Comparison of ENCODE assay signal across 9 cellular contexts in genomic region chr12:71415336-71416231, GRCh38. TPM values are rescaled to one million over a fixed set of nuclear protein-coding genes. Genes with fewer than 3 reads are reported as not detected.
A peak's percentile ranks its signal among the peaks of the same experiment; 100 is the strongest.
DNase-seq lines count a peak whose midpoint lies in the region; ATAC-seq, FAIRE-seq and TF ChIP-seq lines count a peak whose summit lies in the region.
"Had no signal": no experiment of that assay in that cellular context is flagged by ENCODE, and none has a peak within 500 bp of the region (broad histone marks: within the 10 kb centered on the region; RNA-seq: fewer than 3 reads in every experiment).

No MANE protein-coding gene starts in this region.

- TF ChIP-seq CTCF in GM23338 (conservative IDR thresholded peaks at IDR 0.05; ENCODE audit: low read depth in 2 of 2), result peak; percentile 86 to 91
- peak; percentile 84 for TF ChIP-seq CTCF in KMS-11 (conservative IDR thresholded peaks at IDR 0.05; ENCODE audit: low read depth, low read length)

- H3K4me1 ChIP-seq in GM23338 (ENCODE audit: insufficient read depth) (no peaks in the 10 kb centered on the region), KMS-11 (ENCODE audit: low read depth, poor library complexity, severe bottlenecking) (no peaks in the 10 kb centered on the region)

- H3K27ac ChIP-seq in GM23338 (ENCODE audit: low read depth), result no peak overlapping the region
- no peak overlapping the region for H3K27ac ChIP-seq in KMS-11

- H3K4me1 Mint-ChIP-seq in GM23338 (no peaks in the 10 kb centered on the region), memory B cell (no peaks in the 10 kb centered on the region)

- H3K36me3 ChIP-seq in GM23338 (ENCODE audit: insufficient read depth) (no peaks in the 10 kb centered on the region), KMS-11 (ENCODE audit: insufficient read depth) (no peaks in the 10 kb centered on the region)

- H3K27me3 ChIP-seq in GM23338 (ENCODE audit: insufficient read depth) (no peaks in the 10 kb centered on the region), KMS-11 (ENCODE audit: insufficient read depth, low read depth) (no peaks in the 10 kb centered on the region)

- no peaks in the 10 kb centered on the region for H3K79me2 ChIP-seq in GM23338 (replicated peaks; ENCODE audit: insufficient read depth)
- H3K79me2 ChIP-seq in KMS-11 (ENCODE audit: insufficient read depth, low read depth), result no peaks in the 10 kb centered on the region

- H2AFZ ChIP-seq in GM23338, result no peak overlapping the region
- H2AFZ ChIP-seq in KMS-11 (ENCODE audit: low read depth), result no peak overlapping the region

- no peaks in the 10 kb centered on the region for H3F3A ChIP-seq in GM23338 (replicated peaks; ENCODE audit: low read depth)

- H3K9ac ChIP-seq in KMS-11, result no peak overlapping the region

- DNase-seq in stimulated activated CD4-positive, alpha-beta T cell treated with anti-CD3 and anti-CD28 coated beads, Interleukin-2, amount 100 ng/mL, for 4 hours (ENCODE audit: low read depth), result peak; percentile 8
- DNase-seq in stimulated activated CD4-positive, alpha-beta T cell treated with anti-CD3 and anti-CD28 coated beads, Interleukin-1b, Interleukin-23, amount 100 ng/mL, for 48 hours, result no peak
- DNase-seq in GM23338 (ENCODE audit: low spot score) (peak; percentile 86), RCC 7860 (ENCODE audit: low spot score) (peak; percentile 5), dermis microvascular lymphatic vessel endothelial cell (ENCODE audit: low read depth in 2 of 2) (peak; percentile 33 to 53), memory B cell (ENCODE audit: low spot score in 2 of 2) (peak in 1 of 2 donors; percentile 27), T-helper 9 cell (no peak)

- H3K4me2 ChIP-seq in GM23338 (no peak overlapping the region), KMS-11 (no peak overlapping the region)

- peaks cover 5% of the 10 kb centered on the region; the same call in 1 of the 3 replicates for H3K36me3 Mint-ChIP-seq in GM23338 (ENCODE audit: low read depth)
- H3K36me3 Mint-ChIP-seq in memory B cell, result peaks cover 5% of the 10 kb centered on the region

- no peaks in the 10 kb centered on the region for H3K9me2 ChIP-seq in GM23338 (ENCODE audit: insufficient read depth)

- no peak for FAIRE-seq in RCC 7860 (lab: Jason Lieb, UNC)

- H3K4me3 ChIP-seq in GM23338 (no peak overlapping the region), KMS-11 (IDR thresholded peaks at IDR 0.05; ENCODE audit: insufficient read depth, low read depth, low read length) (no peak overlapping the region)

- peaks cover 16% of the 10 kb centered on the region; the same call in 2 of the 3 replicates for H3K9me3 Mint-ChIP-seq in GM23338
- H3K9me3 Mint-ChIP-seq in memory B cell, result peaks cover 13% of the 10 kb centered on the region

- ATAC-seq in GM23338, result peak; percentile 88
- ATAC-seq in memory B cell (ENCODE audit: low read depth), result peak; percentile 70

- H4K20me1 ChIP-seq in GM23338 (replicated peaks; ENCODE audit: insufficient read depth) (no peaks in the 10 kb centered on the region), KMS-11 (ENCODE audit: insufficient read depth) (no peaks in the 10 kb centered on the region)

- H3K27ac Mint-ChIP-seq in GM23338 (no peak overlapping the region), memory B cell (no peak overlapping the region)

- H3K4me3 Mint-ChIP-seq in GM23338, result no peak overlapping the region
- no peak overlapping the region for H3K4me3 Mint-ChIP-seq in memory B cell

- H3K27me3 Mint-ChIP-seq in GM23338 (ENCODE audit: insufficient read depth, low read depth, poor library complexity) (no peaks in the 10 kb centered on the region), memory B cell (peaks cover 5% of the 10 kb centered on the region)

TF ChIP-seq in GM23338, 12 proteins besides CTCF, POLR2A, EP300 and RAD21 (continues in another document):
- TF ChIP-seq NANOG (IDR thresholded peaks at IDR 0.05; ENCODE audit: borderline replicate concordance) (no peak), ZNF331 (CRISPR knock-in tag; IDR thresholded peaks at IDR 0.05; ENCODE audit: low read depth) (no peak), JUNB (IDR thresholded peaks at IDR 0.05; ENCODE audit: unreplicated experiment) (no peak), ZNF462 (CRISPR knock-in tag; IDR thresholded peaks at IDR 0.05) (no peak), EZH2phosphoT487 (IDR thresholded peaks at IDR 0.05; ENCODE audit: unreplicated experiment) (no peak), ETS1 (IDR thresholded peaks at IDR 0.05) (no peak), CREB1 (CRISPR knock-in tag; IDR thresholded peaks at IDR 0.05; ENCODE audit: low read depth) (no peak), ZNF114 (CRISPR knock-in tag; IDR thresholded peaks at IDR 0.05) (no peak)

RNA-seq across cellular contexts. Expression of gene LGR5, which starts 24.0 kb away (rescaled TPM):
- total RNA-seq in GM23338 (2014; rRNA removed; shearing (Covaris generic)), result 0.17 and 0.66 TPM in 2 replicates
- polyA plus RNA-seq in GM23338 (2016; fragmentation: Nextera tagmentation; extraction: Ambion mirVana), result 0.09 and 0.26 TPM in 2 replicates
- total RNA-seq in dermis microvascular lymphatic vessel endothelial cell, result not detected in 2 replicates
- total RNA-seq: glomerular endothelial cell had no signal

Comparison
In these comparisons a context has a peak if more than half of its experiments do, and no peak if none do; other contexts are left out.
1. DNase-seq: peak in stimulated activated CD4-positive, alpha-beta T cell treated with anti-CD3 and anti-CD28 coated beads, Interleukin-2, amount 100 ng/mL, for 4 hours (single experiment), GM23338 (single experiment), RCC 7860 (single experiment) and dermis microvascular lymphatic vessel endothelial cell (2 of 2); none in stimulated activated CD4-positive, alpha-beta T cell treated with anti-CD3 and anti-CD28 coated beads, Interleukin-1b, Interleukin-23, amount 100 ng/mL, for 48 hours (single experiment) and T-helper 9 cell (single experiment).